Comparison of ENCODE assay signal across 19 cellular contexts in genomic region chr3:49747792-49748480, GRCh38. TPM values are rescaled to one million over a fixed set of nuclear protein-coding genes. Genes with fewer than 3 reads are reported as not detected.
DNase-seq lines count a peak whose midpoint lies in the region; ATAC-seq, FAIRE-seq and TF ChIP-seq lines count a peak whose summit lies in the region.
"Had no signal": no experiment of that assay in that cellular context is flagged by ENCODE, and none has a peak within 500 bp of the region (broad histone marks: within the 10 kb centered on the region; RNA-seq: fewer than 3 reads in every experiment).

No MANE protein-coding gene starts in this region.

- peaks cover 0 to 12% of the 10 kb centered on the region in 2 donors for H3K36me3 Mint-ChIP-seq in activated T-cell treated with anti-CD3 and anti-CD28 coated beads, Interleukin-2, amount 50 U/mL, for 72 hours (ENCODE audit: insufficient read depth in 2 of 2)

- no peaks in the 10 kb centered on the region for H3K27me3 Mint-ChIP-seq in activated T-cell treated with anti-CD3 and anti-CD28 coated beads, Interleukin-2, amount 50 U/mL, for 72 hours (ENCODE audit: low read depth)
- H3K27me3 Mint-ChIP-seq: activated naive CD8-positive, alpha-beta T cell treated with anti-CD3 and anti-CD28 coated beads, Interleukin-2, amount 50 U/mL, for 24 hours had no signal

- DNase-seq in HTR-8/SVneo (ENCODE audit: insufficient read length, low spot score) = peak; percentile 48
- peak; percentile 82 for DNase-seq in choroid plexus epithelial cell (ENCODE audit: low read depth)
- peak; percentile 27 for DNase-seq in left lobe of liver (ENCODE audit: low spot score)
- DNase-seq in activated T-cell treated with anti-CD3 and anti-CD28 coated beads, Interleukin-2, amount 50 U/mL, for 72 hours = no peak
- DNase-seq in GF-D8 (lab: John Stamatoyannopoulos, UW) = no peak
- DNase-seq in mucosa of descending colon = no peak
- no peak for DNase-seq in stimulated activated CD8-positive, alpha-beta memory T cell treated with anti-CD3 and anti-CD28 coated beads, Interleukin-4, amount 100 ng/mL, for 48 hours
- DNase-seq: activated naive CD8-positive, alpha-beta T cell treated with anti-CD3 and anti-CD28 coated beads, Interleukin-2, amount 50 U/mL, for 24 hours; AML-193; DMS153; dorsolateral prefrontal cortex; GOT3; left ventricle myocardium superior; MG63; NCI-H2081 treated with DMSO at 0.1 percent for 48 hours; upper lobe of left lung had no signal

- no peak overlapping the region for H2AFZ ChIP-seq in ACC112 (ENCODE audit: low read length, unreplicated experiment)

- no peaks in the 10 kb centered on the region for H3K9me3 ChIP-seq in mucosa of descending colon
- H3K9me3 ChIP-seq: MG63, neutrophil, upper lobe of left lung had no signal

- H3K4me1 Mint-ChIP-seq in activated T-cell treated with anti-CD3 and anti-CD28 coated beads, Interleukin-2, amount 50 U/mL, for 72 hours (ENCODE audit: low read depth) = no peaks in the 10 kb centered on the region
- H3K4me1 Mint-ChIP-seq: activated naive CD8-positive, alpha-beta T cell treated with anti-CD3 and anti-CD28 coated beads, Interleukin-2, amount 50 U/mL, for 24 hours had no signal

- H3K4me3 Mint-ChIP-seq in activated T-cell treated with anti-CD3 and anti-CD28 coated beads, Interleukin-2, amount 50 U/mL, for 72 hours = no peak overlapping the region
- H3K4me3 Mint-ChIP-seq: activated naive CD8-positive, alpha-beta T cell treated with anti-CD3 and anti-CD28 coated beads, Interleukin-2, amount 50 U/mL, for 24 hours had no signal

- H3K27ac ChIP-seq in ACC112 (ENCODE audit: low read depth, low read length) = peak overlapping the region; percentile 81
- H3K27ac ChIP-seq: dorsolateral prefrontal cortex, neutrophil, upper lobe of left lung, VCaP had no signal

- no peak for ATAC-seq in left lobe of liver
- no peak for ATAC-seq in activated T-cell treated with anti-CD3 and anti-CD28 coated beads, Interleukin-2, amount 50 U/mL, for 72 hours (replicated peaks in 1 of 2)
- no peak for ATAC-seq in mucosa of descending colon
- ATAC-seq: activated naive CD8-positive, alpha-beta T cell treated with anti-CD3 and anti-CD28 coated beads, Interleukin-2, amount 50 U/mL, for 24 hours; left ventricle myocardium superior had no signal

- H3K4me1 ChIP-seq in ACC112 (ENCODE audit: control insufficient read depth, insufficient read depth, low read length, unreplicated experiment) (peaks cover 15% of the 10 kb centered on the region), mucosa of descending colon (ENCODE audit: low read depth) (no peaks in the 10 kb centered on the region)

- intact Hi-C loops in mucosa of descending colon (cut with DNase I, micrococcal nuclease) = no loop called here

- H3K4me3 ChIP-seq in ACC112 (ENCODE audit: low read depth, low read length) (no peak overlapping the region), choroid plexus epithelial cell (ENCODE audit: low read depth, low read length) (no peak overlapping the region), mucosa of descending colon (no peak overlapping the region)
- H3K4me3 ChIP-seq: dorsolateral prefrontal cortex, MG63, upper lobe of left lung had no signal

- H3K79me2 ChIP-seq in ACC112 (ENCODE audit: control insufficient read depth, insufficient read depth, low read length, unreplicated experiment) = peaks cover 19% of the 10 kb centered on the region

- H3K27ac Mint-ChIP-seq in activated T-cell treated with anti-CD3 and anti-CD28 coated beads, Interleukin-2, amount 50 U/mL, for 72 hours = no peak overlapping the region
- H3K27ac Mint-ChIP-seq: activated naive CD8-positive, alpha-beta T cell treated with anti-CD3 and anti-CD28 coated beads, Interleukin-2, amount 50 U/mL, for 24 hours had no signal

- H3K36me3 ChIP-seq in ACC112 (ENCODE audit: insufficient read depth, low read length) (peaks cover 6% of the 10 kb centered on the region; the same call in 1 of the 2 replicates), mucosa of descending colon (ENCODE audit: low read depth) (no peaks in the 10 kb centered on the region)
- H3K36me3 ChIP-seq: MG63 had no signal

- no peaks in the 10 kb centered on the region for H3K27me3 ChIP-seq in ACC112 (ENCODE audit: insufficient read depth, low read length)
- H3K27me3 ChIP-seq: dorsolateral prefrontal cortex, MG63, neutrophil, upper lobe of left lung had no signal

- H3K9me3 Mint-ChIP-seq in activated T-cell treated with anti-CD3 and anti-CD28 coated beads, Interleukin-2, amount 50 U/mL, for 72 hours = no peaks in the 10 kb centered on the region
- H3K9me3 Mint-ChIP-seq: activated naive CD8-positive, alpha-beta T cell treated with anti-CD3 and anti-CD28 coated beads, Interleukin-2, amount 50 U/mL, for 24 hours had no signal

- TF ChIP-seq CTCF in choroid plexus epithelial cell (conservative IDR thresholded peaks at IDR 0.05; ENCODE audit: low read depth, low read length) (no peak), mucosa of descending colon (IDR thresholded peaks at IDR 0.05) (no peak)

- FAIRE-seq in HTR-8/SVneo (lab: Jason Lieb, UNC) = no peak

RNA-seq across cellular contexts. Expression of gene GMPPB, which starts 24.2 kb away (rescaled TPM):
- total RNA-seq in left lobe of liver (38.0 TPM), mucosa of descending colon (10 to 100 TPM; 36.0 to 60.5 (median 47.4) TPM)
- total RNA-seq in activated T-cell treated with anti-CD3 and anti-CD28 coated beads, Interleukin-2, amount 50 U/mL, for 72 hours = 10 to 100 TPM; 22.3 to 33.4 TPM

RNA-seq across cellular contexts. Expression of gene AMIGO3, which starts 28.5 kb away (rescaled TPM):
- total RNA-seq in left lobe of liver = not detected
- total RNA-seq in activated T-cell treated with anti-CD3 and anti-CD28 coated beads, Interleukin-2, amount 50 U/mL, for 72 hours = under 1 TPM; 0.19 to 0.72 TPM
- not detected for total RNA-seq in mucosa of descending colon
- total RNA-seq: left ventricle myocardium superior had no signal

RNA-seq across cellular contexts. Expression of gene IP6K1, which starts 38.4 kb away (rescaled TPM):
- total RNA-seq in left lobe of liver (14.6 TPM), mucosa of descending colon (10 to 100 TPM; 33.1 to 52.5 (median 39.5) TPM)
- 10 to 100 TPM; 36.5 to 37.4 TPM for total RNA-seq in activated T-cell treated with anti-CD3 and anti-CD28 coated beads, Interleukin-2, amount 50 U/mL, for 72 hours

RNA-seq across cellular contexts. Expression of gene CDHR4, which starts 51.7 kb away (rescaled TPM):
- not detected for total RNA-seq in left lobe of liver
- total RNA-seq in activated T-cell treated with anti-CD3 and anti-CD28 coated beads, Interleukin-2, amount 50 U/mL, for 72 hours = under 1 TPM in 1 of 2 donors, not detected in 1; 0.39 TPM
- total RNA-seq in mucosa of descending colon = under 1 TPM in 1 of 3 donors, not detected in 2; 0.38 TPM
- total RNA-seq: left ventricle myocardium superior had no signal

RNA-seq across cellular contexts. Expression of gene INKA1, which starts 55.1 kb away (rescaled TPM):
- total RNA-seq in left lobe of liver = 0.63 TPM
- total RNA-seq in activated T-cell treated with anti-CD3 and anti-CD28 coated beads, Interleukin-2, amount 50 U/mL, for 72 hours = 1 to 10 TPM; 1.2 to 1.5 TPM
- 1 to 10 TPM in 2 of 3 donors, under 1 TPM in 1; 0.58 to 2.8 (median 1.6) TPM for total RNA-seq in mucosa of descending colon

Comparison
In these comparisons a context has a peak if more than half of its experiments do, and no peak if none do; other contexts are left out.
1. DNase-seq: peak in HTR-8/SVneo (single experiment), choroid plexus epithelial cell (single experiment) and left lobe of liver (single experiment); none in activated T-cell treated with anti-CD3 and anti-CD28 coated beads, Interleukin-2, amount 50 U/mL, for 72 hours (0 of 2), GF-D8 (single experiment), mucosa of descending colon (0 of 3) and stimulated activated CD8-positive, alpha-beta memory T cell treated with anti-CD3 and anti-CD28 coated beads, Interleukin-4, amount 100 ng/mL, for 48 hours (single experiment).